Comparison of ENCODE assay signal across 8 cellular contexts in genomic region chr5:157718529-157718928, GRCh38. TPM values are rescaled to one million over a fixed set of nuclear protein-coding genes. Genes with fewer than 3 reads are reported as not detected.
DNase-seq lines count a peak whose midpoint lies in the region; ATAC-seq and TF ChIP-seq lines count a peak whose summit lies in the region.

No MANE protein-coding gene starts in this region.

- H3K36me3 Mint-ChIP-seq in activated CD8-positive, alpha-beta T cell treated with anti-CD3 and anti-CD28 coated beads for 36 hours (ENCODE audit: low read depth) = peaks cover 2% of the 10 kb centered on the region

- H3K4me3 Mint-ChIP-seq in activated CD8-positive, alpha-beta T cell treated with anti-CD3 and anti-CD28 coated beads for 36 hours = no peak overlapping the region

- in situ Hi-C loops in Caki2 (cut with HindIII; ENCODE audit: low pct_unique_long_range_greater_than_20kb, low sequenced_read_pairs) = no loop called here

- no peaks in the 10 kb centered on the region for H3K36me3 ChIP-seq in parathyroid adenoma (ENCODE audit: control insufficient read depth, insufficient read depth, low read length)

- DNase-seq in Caki2 (ENCODE audit: low read depth) (peak; percentile 43), LHCN-M2 (ENCODE audit: low read depth) (peak; percentile 78), glomerular visceral epithelial cell (ENCODE audit: extremely low spot score) (peak; percentile 71), posterior vena cava (ENCODE audit: low spot score) (no peak)
- peak; percentile 4 for DNase-seq in activated CD8-positive, alpha-beta T cell treated with anti-CD3 and anti-CD28 coated beads for 36 hours
- DNase-seq in NK-92 treated with Interleukin-12 subunit alpha and Interleukin-12 subunit beta, amount 100 ng/mL, for 24 hours (lab: John Stamatoyannopoulos, UW) = no peak

- peak; percentile 67 for ATAC-seq in GM18520 (IDR thresholded peaks at IDR 0.05; ENCODE audit: unreplicated experiment)
- ATAC-seq in activated CD8-positive, alpha-beta T cell treated with anti-CD3 and anti-CD28 coated beads for 36 hours = peak; percentile 86

- H3K27me3 Mint-ChIP-seq in activated CD8-positive, alpha-beta T cell treated with anti-CD3 and anti-CD28 coated beads for 36 hours = no peaks in the 10 kb centered on the region

- no peak overlapping the region for H3K4me3 ChIP-seq in parathyroid adenoma (ENCODE audit: low read depth, low read length)

- peak overlapping the region; percentile 70 for H2AFZ ChIP-seq in parathyroid adenoma

- no peak overlapping the region for H3K4me2 ChIP-seq in parathyroid adenoma (ENCODE audit: low read length)

- H3K9me3 Mint-ChIP-seq in activated CD8-positive, alpha-beta T cell treated with anti-CD3 and anti-CD28 coated beads for 36 hours = no peaks in the 10 kb centered on the region

- no peak overlapping the region for H3K9ac ChIP-seq in parathyroid adenoma

- peaks cover 4% of the 10 kb centered on the region for H3K4me1 Mint-ChIP-seq in activated CD8-positive, alpha-beta T cell treated with anti-CD3 and anti-CD28 coated beads for 36 hours (ENCODE audit: low read depth)

- H3K9me3 ChIP-seq in parathyroid adenoma (ENCODE audit: control insufficient read depth, low read length) = no peaks in the 10 kb centered on the region

- intact Hi-C loops in activated CD8-positive, alpha-beta T cell treated with anti-CD3 and anti-CD28 coated beads for 36 hours (cut with micrococcal nuclease) = no loop called here
- intact Hi-C loops in posterior vena cava (cut with DNase I) = loop anchor here in 1 of 2 donors (10.0 kb wide), 2 partner anchors 234 to 354 kb away; no protein-coding TSS in a partner anchor

- H3K27ac ChIP-seq in parathyroid adenoma = no peak overlapping the region

- POLR2A ChIA-PET in activated CD8-positive, alpha-beta T cell treated with anti-CD3 and anti-CD28 coated beads for 36 hours (lab: Charles Lee) = interaction anchor here (0.9 to 1.2 kb wide), 2 partner anchors 25 to 125 kb away, joined by 3 read pairs; partner anchors contain the start of gene LSM11

- no peaks in the 10 kb centered on the region for H3K4me1 ChIP-seq in parathyroid adenoma

- H3K79me2 ChIP-seq in parathyroid adenoma = no peaks in the 10 kb centered on the region

- peak; percentile 54 for TF ChIP-seq CTCF in activated CD8-positive, alpha-beta T cell treated with anti-CD3 and anti-CD28 coated beads for 36 hours (IDR thresholded peaks at IDR 0.05)
- TF ChIP-seq CTCF in parathyroid adenoma (IDR thresholded peaks at IDR 0.05) = peak; percentile 47

- CTCF ChIA-PET in activated CD8-positive, alpha-beta T cell treated with anti-CD3 and anti-CD28 coated beads for 36 hours (lab: Charles Lee) = interaction anchor here (0.7 to 4.9 kb wide), 30 partner anchors 9 to 390 kb away, joined by 3 to 37 read pairs (median 4); partner anchors contain the start of gene LSM11

- H3K27me3 ChIP-seq in parathyroid adenoma (ENCODE audit: control insufficient read depth, insufficient read depth, low read length) = no peaks in the 10 kb centered on the region

- H3K27ac Mint-ChIP-seq in activated CD8-positive, alpha-beta T cell treated with anti-CD3 and anti-CD28 coated beads for 36 hours = no peak overlapping the region

RNA-seq across cellular contexts. Expression of gene THG1L, which starts 12.7 kb away (rescaled TPM):
- total RNA-seq in Caki2 (2014; rRNA removed; shearing (Covaris generic); ENCODE audit: low replicate concordance) = 28.8 and 29.0 TPM in 2 replicates
- total RNA-seq in LHCN-M2 (2014; rRNA removed) (12.2 and 16.1 TPM in 2 replicates), posterior vena cava (1 to 10 TPM; 7.4 to 8.4 TPM)
- 14.9 TPM for polyA plus RNA-seq in LHCN-M2 (2012)
- 10 to 100 TPM; 24.9 to 26.6 TPM for total RNA-seq in activated CD8-positive, alpha-beta T cell treated with anti-CD3 and anti-CD28 coated beads for 36 hours

RNA-seq across cellular contexts. Expression of gene LSM11, which starts 25.0 kb away (rescaled TPM):
- total RNA-seq in Caki2 (2014; rRNA removed; shearing (Covaris generic); ENCODE audit: low replicate concordance) = 1.5 and 3.9 TPM in 2 replicates
- total RNA-seq in LHCN-M2 (2014; rRNA removed) (5.6 and 5.9 TPM in 2 replicates), posterior vena cava (1 to 10 TPM; 5.8 to 8.1 TPM)
- 1.6 TPM for polyA plus RNA-seq in LHCN-M2 (2012)
- total RNA-seq in activated CD8-positive, alpha-beta T cell treated with anti-CD3 and anti-CD28 coated beads for 36 hours = 1 to 10 TPM; 7.0 to 7.3 TPM

RNA-seq across cellular contexts. Expression of gene C5orf52, which starts 47.2 kb away (rescaled TPM):
- total RNA-seq in Caki2 (2014; rRNA removed; shearing (Covaris generic); ENCODE audit: low replicate concordance) = not detected in 2 replicates
- total RNA-seq in LHCN-M2 (2014; rRNA removed) (not detected in 2 replicates), posterior vena cava (not detected)
- polyA plus RNA-seq in LHCN-M2 (2012) = not detected
- total RNA-seq in activated CD8-positive, alpha-beta T cell treated with anti-CD3 and anti-CD28 coated beads for 36 hours = not detected

Comparison
In these comparisons a context has a peak if more than half of its experiments do, and no peak if none do; other contexts are left out.
1. DNase-seq: peak in Caki2 (single experiment), LHCN-M2 (single experiment), activated CD8-positive, alpha-beta T cell treated with anti-CD3 and anti-CD28 coated beads for 36 hours (single experiment) and glomerular visceral epithelial cell (single experiment); none in NK-92 treated with Interleukin-12 subunit alpha and Interleukin-12 subunit beta, amount 100 ng/mL, for 24 hours (single experiment) and posterior vena cava (single experiment).